In the genomic region with DNA sequence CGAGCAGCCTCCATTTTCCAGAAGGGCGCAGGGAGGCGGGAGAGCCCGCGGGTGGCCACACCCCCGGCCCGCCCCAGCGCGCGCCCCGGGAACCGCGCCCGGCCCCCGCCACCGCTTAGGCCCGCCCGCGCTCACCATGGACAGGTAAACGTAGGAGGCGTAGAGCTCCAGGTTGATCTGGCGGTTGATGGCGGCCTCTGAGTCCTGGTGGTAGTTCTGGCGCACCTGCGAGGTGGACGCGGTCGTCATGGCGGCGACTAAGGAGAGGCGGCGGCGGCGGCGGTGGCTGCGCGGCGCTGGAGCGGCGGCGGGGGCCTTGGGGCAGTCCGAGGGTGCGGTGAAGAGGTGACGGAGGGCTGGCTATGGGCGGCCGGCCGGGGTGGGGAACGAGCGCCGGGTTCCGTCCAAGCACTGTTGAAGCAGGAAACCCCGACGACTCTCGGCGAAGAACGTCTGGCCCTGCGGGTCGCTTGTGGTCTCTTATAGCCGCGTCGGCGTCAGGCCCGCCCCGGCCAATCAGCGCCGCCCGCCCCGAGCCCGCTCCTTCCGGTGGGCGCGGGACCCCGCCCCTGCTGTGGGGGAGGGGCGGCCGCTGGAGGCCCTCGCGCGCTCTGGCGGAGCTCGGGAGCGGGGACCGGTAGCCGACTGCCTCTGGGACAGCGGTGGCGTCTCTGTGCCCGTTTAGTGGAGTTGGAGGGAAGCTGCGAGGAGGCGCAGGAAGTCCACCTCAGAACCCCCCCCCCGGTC, we compare ENCODE assay signal across 1 cellular context.
TF ChIP-seq lines count a peak whose summit lies in the region.

A gene (minus strand): TSS at position 458 of the 747 bp plus-strand sequence. CDS start 209 bp downstream, at position 249.

TF ChIP-seq in HepG2, 621 proteins besides CTCF, POLR2A, EP300 and RAD21 (continued from another document and continues in another):
- TF ChIP-seq, protein P1, sequence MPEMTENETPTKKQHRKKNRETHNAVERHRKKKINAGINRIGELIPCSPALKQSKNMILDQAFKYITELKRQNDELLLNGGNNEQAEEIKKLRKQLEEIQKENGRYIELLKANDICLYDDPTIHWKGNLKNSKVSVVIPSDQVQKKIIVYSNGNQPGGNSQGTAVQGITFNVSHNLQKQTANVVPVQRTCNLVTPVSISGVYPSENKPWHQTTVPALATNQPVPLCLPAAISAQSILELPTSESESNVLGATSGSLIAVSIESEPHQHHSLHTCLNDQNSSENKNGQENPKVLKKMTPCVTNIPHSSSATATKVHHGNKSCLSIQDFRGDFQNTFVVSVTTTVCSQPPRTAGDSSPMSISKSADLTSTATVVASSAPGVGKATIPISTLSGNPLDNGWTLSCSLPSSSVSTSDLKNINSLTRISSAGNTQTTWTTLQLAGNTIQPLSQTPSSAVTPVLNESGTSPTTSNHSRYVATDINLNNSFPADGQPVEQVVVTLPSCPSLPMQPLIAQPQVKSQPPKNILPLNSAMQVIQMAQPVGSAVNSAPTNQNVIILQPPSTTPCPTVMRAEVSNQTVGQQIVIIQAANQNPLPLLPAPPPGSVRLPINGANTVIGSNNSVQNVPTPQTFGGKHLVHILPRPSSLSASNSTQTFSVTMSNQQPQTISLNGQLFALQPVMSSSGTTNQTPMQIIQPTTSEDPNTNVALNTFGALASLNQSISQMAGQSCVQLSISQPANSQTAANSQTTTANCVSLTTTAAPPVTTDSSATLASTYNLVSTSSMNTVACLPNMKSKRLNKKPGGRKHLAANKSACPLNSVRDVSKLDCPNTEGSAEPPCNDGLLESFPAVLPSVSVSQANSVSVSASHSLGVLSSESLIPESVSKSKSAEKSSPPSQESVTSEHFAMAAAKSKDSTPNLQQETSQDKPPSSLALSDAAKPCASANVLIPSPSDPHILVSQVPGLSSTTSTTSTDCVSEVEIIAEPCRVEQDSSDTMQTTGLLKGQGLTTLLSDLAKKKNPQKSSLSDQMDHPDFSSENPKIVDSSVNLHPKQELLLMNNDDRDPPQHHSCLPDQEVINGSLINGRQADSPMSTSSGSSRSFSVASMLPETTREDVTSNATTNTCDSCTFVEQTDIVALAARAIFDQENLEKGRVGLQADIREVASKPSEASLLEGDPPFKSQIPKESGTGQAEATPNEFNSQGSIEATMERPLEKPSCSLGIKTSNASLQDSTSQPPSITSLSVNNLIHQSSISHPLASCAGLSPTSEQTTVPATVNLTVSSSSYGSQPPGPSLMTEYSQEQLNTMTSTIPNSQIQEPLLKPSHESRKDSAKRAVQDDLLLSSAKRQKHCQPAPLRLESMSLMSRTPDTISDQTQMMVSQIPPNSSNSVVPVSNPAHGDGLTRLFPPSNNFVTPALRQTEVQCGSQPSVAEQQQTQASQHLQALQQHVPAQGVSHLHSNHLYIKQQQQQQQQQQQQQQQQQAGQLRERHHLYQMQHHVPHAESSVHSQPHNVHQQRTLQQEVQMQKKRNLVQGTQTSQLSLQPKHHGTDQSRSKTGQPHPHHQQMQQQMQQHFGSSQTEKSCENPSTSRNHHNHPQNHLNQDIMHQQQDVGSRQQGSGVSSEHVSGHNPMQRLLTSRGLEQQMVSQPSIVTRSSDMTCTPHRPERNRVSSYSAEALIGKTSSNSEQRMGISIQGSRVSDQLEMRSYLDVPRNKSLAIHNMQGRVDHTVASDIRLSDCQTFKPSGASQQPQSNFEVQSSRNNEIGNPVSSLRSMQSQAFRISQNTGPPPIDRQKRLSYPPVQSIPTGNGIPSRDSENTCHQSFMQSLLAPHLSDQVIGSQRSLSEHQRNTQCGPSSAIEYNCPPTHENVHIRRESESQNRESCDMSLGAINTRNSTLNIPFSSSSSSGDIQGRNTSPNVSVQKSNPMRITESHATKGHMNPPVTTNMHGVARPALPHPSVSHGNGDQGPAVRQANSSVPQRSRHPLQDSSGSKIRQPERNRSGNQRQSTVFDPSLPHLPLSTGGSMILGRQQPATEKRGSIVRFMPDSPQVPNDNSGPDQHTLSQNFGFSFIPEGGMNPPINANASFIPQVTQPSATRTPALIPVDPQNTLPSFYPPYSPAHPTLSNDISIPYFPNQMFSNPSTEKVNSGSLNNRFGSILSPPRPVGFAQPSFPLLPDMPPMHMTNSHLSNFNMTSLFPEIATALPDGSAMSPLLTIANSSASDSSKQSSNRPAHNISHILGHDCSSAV (CRISPR knock-in tag; IDR thresholded peaks at IDR 0.05; ENCODE audit: borderline replicate concordance), result no peak
- TF ChIP-seq NR3C1 (CRISPR knock-in tag; IDR thresholded peaks at IDR 0.05) (no peak), TGIF2 (CRISPR knock-in tag; IDR thresholded peaks at IDR 0.05) (peak; percentile 29; the same call in 1 of the 2 replicates), KAT7 (CRISPR knock-in tag; IDR thresholded peaks at IDR 0.05; ENCODE audit: borderline replicate concordance) (peak; percentile 37; the same call in 1 of the 2 replicates), ZNF724P (CRISPR knock-in tag; IDR thresholded peaks at IDR 0.05; ENCODE audit: borderline replicate concordance) (no peak; the same call in 1 of the 2 replicates), RBAK (CRISPR knock-in tag; IDR thresholded peaks at IDR 0.05) (no peak), TEAD3 (CRISPR knock-in tag; optimal IDR thresholded peaks at IDR 0.05; ENCODE audit: borderline replicate concordance) (no peak), PAF1 (CRISPR knock-in tag; IDR thresholded peaks at IDR 0.05) (no peak), ZFP41 (CRISPR knock-in tag; IDR thresholded peaks at IDR 0.05; ENCODE audit: borderline replicate concordance) (no peak), ZNF136 (CRISPR knock-in tag; IDR thresholded peaks at IDR 0.05; ENCODE audit: low read depth) (no peak), TEAD2 (CRISPR knock-in tag; IDR thresholded peaks at IDR 0.05) (no peak), ZNF660 (CRISPR knock-in tag; IDR thresholded peaks at IDR 0.05; ENCODE audit: borderline replicate concordance, low read depth) (no peak), MAFF (IDR thresholded peaks at IDR 0.05; ENCODE audit: low read depth, low read length) (no peak), ZNF251 (CRISPR knock-in tag; IDR thresholded peaks at IDR 0.05) (no peak), NCOA1 (CRISPR knock-in tag; IDR thresholded peaks at IDR 0.05) (no peak), HOXA9 (CRISPR knock-in tag; IDR thresholded peaks at IDR 0.05; ENCODE audit: borderline replicate concordance) (peak; percentile 91; the same call in 1 of the 2 replicates), HOXA7 (CRISPR knock-in tag; IDR thresholded peaks at IDR 0.05) (0 out of 2 replicates have a peak, but pooled peaks have one; percentile 29), KLF6 (CRISPR knock-in tag; IDR thresholded peaks at IDR 0.05) (0 out of 2 replicates have a peak, but pooled peaks have one; percentile 46), RELA (CRISPR knock-in tag; IDR thresholded peaks at IDR 0.05) (no peak), MTF1 (CRISPR knock-in tag; IDR thresholded peaks at IDR 0.05) (no peak), REPIN1 (CRISPR knock-in tag; IDR thresholded peaks at IDR 0.05; ENCODE audit: borderline replicate concordance, low read depth) (peak; percentile 51; the same call in 1 of the 2 replicates), DPF2 (CRISPR knock-in tag; IDR thresholded peaks at IDR 0.05; ENCODE audit: borderline replicate concordance, low read depth) (no peak), SAFB2 (CRISPR knock-in tag; IDR thresholded peaks at IDR 0.05; ENCODE audit: borderline replicate concordance, low read depth) (peak; percentile 74; the same call in 1 of the 2 replicates), MAZ (IDR thresholded peaks at IDR 0.05; ENCODE audit: borderline replicate concordance, low read depth, low read length) (peak; percentile 92), MAZ (CRISPR knock-in tag; IDR thresholded peaks at IDR 0.05; ENCODE audit: low read depth) (peak; percentile 80)
- TF ChIP-seq, protein P2, sequence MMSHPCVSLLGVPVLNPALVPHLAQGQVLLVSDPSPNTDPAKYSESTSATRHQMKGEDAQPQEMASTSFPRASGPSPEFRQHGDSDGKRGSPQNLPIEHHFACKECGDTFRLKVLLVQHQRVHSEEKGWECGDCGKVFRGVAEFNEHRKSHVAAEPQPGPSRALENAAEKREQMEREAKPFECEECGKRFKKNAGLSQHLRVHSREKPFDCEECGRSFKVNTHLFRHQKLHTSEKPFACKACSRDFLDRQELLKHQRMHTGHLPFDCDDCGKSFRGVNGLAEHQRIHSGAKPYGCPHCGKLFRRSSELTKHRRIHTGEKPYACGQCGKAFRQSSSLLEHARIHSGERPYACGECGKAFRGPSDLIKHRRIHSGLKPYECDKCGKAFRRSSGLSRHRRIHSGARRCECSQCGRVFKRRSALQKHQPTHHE (CRISPR knock-in tag; IDR thresholded peaks at IDR 0.05; ENCODE audit: borderline replicate concordance), result peak; percentile 30; the same call in 1 of the 2 replicates
- TF ChIP-seq, protein P3, sequence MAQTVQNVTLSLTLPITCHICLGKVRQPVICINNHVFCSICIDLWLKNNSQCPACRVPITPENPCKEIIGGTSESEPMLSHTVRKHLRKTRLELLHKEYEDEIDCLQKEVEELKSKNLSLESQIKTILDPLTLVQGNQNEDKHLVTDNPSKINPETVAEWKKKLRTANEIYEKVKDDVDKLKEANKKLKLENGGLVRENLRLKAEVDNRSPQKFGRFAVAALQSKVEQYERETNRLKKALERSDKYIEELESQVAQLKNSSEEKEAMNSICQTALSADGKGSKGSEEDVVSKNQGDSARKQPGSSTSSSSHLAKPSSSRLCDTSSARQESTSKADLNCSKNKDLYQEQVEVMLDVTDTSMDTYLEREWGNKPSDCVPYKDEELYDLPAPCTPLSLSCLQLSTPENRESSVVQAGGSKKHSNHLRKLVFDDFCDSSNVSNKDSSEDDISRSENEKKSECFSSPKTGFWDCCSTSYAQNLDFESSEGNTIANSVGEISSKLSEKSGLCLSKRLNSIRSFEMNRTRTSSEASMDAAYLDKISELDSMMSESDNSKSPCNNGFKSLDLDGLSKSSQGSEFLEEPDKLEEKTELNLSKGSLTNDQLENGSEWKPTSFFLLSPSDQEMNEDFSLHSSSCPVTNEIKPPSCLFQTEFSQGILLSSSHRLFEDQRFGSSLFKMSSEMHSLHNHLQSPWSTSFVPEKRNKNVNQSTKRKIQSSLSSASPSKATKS (CRISPR knock-in tag; IDR thresholded peaks at IDR 0.05), result no peak; the same call in 1 of the 2 replicates
- TF ChIP-seq, protein P4, sequence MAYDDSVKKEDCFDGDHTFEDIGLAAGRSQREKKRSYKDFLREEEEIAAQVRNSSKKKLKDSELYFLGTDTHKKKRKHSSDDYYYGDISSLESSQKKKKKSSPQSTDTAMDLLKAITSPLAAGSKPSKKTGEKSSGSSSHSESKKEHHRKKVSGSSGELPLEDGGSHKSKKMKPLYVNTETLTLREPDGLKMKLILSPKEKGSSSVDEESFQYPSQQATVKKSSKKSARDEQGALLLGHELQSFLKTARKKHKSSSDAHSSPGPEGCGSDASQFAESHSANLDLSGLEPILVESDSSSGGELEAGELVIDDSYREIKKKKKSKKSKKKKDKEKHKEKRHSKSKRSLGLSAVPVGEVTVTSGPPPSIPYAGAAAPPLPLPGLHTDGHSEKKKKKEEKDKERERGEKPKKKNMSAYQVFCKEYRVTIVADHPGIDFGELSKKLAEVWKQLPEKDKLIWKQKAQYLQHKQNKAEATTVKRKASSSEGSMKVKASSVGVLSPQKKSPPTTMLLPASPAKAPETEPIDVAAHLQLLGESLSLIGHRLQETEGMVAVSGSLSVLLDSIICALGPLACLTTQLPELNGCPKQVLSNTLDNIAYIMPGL (CRISPR knock-in tag; IDR thresholded peaks at IDR 0.05; ENCODE audit: borderline replicate concordance in 1 of 2, low read depth in 1 of 2), result peak in 1 of 2 experiments; percentile 69; a peak in 3 of 4 replicates
- TF ChIP-seq, protein P5, sequence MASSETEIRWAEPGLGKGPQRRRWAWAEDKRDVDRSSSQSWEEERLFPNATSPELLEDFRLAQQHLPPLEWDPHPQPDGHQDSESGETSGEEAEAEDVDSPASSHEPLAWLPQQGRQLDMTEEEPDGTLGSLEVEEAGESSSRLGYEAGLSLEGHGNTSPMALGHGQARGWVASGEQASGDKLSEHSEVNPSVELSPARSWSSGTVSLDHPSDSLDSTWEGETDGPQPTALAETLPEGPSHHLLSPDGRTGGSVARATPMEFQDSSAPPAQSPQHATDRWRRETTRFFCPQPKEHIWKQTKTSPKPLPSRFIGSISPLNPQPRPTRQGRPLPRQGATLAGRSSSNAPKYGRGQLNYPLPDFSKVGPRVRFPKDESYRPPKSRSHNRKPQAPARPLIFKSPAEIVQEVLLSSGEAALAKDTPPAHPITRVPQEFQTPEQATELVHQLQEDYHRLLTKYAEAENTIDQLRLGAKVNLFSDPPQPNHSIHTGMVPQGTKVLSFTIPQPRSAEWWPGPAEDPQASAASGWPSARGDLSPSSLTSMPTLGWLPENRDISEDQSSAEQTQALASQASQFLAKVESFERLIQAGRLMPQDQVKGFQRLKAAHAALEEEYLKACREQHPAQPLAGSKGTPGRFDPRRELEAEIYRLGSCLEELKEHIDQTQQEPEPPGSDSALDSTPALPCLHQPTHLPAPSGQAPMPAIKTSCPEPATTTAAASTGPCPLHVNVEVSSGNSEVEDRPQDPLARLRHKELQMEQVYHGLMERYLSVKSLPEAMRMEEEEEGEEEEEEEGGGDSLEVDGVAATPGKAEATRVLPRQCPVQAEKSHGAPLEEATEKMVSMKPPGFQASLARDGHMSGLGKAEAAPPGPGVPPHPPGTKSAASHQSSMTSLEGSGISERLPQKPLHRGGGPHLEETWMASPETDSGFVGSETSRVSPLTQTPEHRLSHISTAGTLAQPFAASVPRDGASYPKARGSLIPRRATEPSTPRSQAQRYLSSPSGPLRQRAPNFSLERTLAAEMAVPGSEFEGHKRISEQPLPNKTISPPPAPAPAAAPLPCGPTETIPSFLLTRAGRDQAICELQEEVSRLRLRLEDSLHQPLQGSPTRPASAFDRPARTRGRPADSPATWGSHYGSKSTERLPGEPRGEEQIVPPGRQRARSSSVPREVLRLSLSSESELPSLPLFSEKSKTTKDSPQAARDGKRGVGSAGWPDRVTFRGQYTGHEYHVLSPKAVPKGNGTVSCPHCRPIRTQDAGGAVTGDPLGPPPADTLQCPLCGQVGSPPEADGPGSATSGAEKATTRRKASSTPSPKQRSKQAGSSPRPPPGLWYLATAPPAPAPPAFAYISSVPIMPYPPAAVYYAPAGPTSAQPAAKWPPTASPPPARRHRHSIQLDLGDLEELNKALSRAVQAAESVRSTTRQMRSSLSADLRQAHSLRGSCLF (CRISPR knock-in tag; IDR thresholded peaks at IDR 0.05; ENCODE audit: borderline replicate concordance), result no peak
- TF ChIP-seq, protein P6, sequence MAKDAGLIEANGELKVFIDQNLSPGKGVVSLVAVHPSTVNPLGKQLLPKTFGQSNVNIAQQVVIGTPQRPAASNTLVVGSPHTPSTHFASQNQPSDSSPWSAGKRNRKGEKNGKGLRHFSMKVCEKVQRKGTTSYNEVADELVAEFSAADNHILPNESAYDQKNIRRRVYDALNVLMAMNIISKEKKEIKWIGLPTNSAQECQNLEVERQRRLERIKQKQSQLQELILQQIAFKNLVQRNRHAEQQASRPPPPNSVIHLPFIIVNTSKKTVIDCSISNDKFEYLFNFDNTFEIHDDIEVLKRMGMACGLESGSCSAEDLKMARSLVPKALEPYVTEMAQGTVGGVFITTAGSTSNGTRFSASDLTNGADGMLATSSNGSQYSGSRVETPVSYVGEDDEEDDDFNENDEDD (CRISPR knock-in tag; IDR thresholded peaks at IDR 0.05; ENCODE audit: borderline replicate concordance), result peak; percentile 59; the same call in 1 of the 2 replicates
- TF ChIP-seq, protein P7, sequence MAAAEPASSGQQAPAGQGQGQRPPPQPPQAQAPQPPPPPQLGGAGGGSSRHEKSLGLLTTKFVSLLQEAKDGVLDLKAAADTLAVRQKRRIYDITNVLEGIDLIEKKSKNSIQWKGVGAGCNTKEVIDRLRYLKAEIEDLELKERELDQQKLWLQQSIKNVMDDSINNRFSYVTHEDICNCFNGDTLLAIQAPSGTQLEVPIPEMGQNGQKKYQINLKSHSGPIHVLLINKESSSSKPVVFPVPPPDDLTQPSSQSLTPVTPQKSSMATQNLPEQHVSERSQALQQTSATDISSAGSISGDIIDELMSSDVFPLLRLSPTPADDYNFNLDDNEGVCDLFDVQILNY (CRISPR knock-in tag; conservative IDR thresholded peaks at IDR 0.05), result peak; percentile 47
